In the genomic region with DNA sequence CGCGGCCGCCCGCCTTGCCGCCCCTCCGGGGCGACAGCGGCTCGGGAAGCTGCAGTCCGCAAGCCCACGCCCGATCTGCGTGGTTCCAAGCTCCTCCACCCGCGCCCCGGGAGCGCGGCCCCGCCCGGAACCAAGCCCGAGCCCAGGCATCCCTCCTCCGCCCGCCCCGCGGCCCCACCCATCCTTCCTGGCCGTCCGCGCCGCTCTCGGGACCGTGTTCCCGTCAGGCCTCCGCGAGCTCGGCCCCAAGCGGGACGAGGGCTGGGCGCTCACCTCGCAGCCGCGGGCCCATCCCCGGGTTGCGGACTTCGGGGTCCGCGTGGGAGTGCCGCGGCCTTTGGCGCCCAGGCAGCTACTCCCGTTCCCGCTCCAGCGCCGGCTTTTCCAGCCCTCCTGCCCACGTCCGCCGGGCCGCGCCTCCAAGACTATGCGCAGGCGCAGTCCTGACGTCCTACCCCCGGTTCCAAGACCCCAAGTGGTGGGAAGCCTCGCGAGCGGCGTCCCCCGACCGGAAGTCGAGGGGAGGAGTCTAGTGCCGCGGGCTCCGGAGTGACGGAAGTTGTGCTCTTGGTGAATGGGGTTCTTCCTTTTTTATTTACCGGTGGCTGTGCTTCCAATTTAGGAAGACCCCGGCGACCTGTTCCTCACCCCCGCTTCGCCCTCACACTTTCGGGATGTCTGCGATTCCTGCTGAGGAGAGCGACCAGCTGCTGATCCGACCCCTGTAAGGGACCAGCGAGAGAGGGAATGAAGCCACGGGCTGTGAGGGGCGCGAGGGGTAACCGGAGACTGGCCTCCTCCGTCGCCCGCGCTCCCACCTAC, we compare ENCODE assay signal across 8 cellular contexts. TPM values are rescaled to one million over a fixed set of nuclear protein-coding genes. Genes with fewer than 3 reads are reported as not detected.
DNase-seq lines count a peak whose midpoint lies in the region; ATAC-seq lines count a peak whose summit lies in the region.

A gene (plus strand): TSS at position 555 of the 822 bp plus-strand sequence. CDS start 120 bp downstream, at position 675.
A gene with protein sequence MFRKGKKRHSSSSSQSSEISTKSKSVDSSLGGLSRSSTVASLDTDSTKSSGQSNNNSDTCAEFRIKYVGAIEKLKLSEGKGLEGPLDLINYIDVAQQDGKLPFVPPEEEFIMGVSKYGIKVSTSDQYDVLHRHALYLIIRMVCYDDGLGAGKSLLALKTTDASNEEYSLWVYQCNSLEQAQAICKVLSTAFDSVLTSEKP (minus strand): TSS at position 429 of the 822 bp plus-strand sequence. CDS start 4,831 bp downstream, outside the sequence.

- no peak within 1 kb of the TSS for H3K4me3 Mint-ChIP-seq in activated CD4-positive, alpha-beta T cell treated with anti-CD3 and anti-CD28 coated beads, Interleukin-2, amount 10 ng/mL, durations not matched to agents 7 days and 5 days

- peaks cover 48% of the 10 kb centered on the region for H3K4me1 ChIP-seq in BLaER1

- peak within 1 kb of the TSS; percentile 92 for H3K27ac ChIP-seq in BLaER1

- H3K4me2 ChIP-seq in BLaER1 = peak within 1 kb of the TSS; percentile 97

- peak within 1 kb of the TSS; percentile 94 for H3K4me3 ChIP-seq in BLaER1

- peaks cover 32% of the 10 kb centered on the region for H3K4me1 Mint-ChIP-seq in activated CD4-positive, alpha-beta T cell treated with anti-CD3 and anti-CD28 coated beads, Interleukin-2, amount 10 ng/mL, durations not matched to agents 7 days and 5 days

- H3K36me3 Mint-ChIP-seq in activated CD4-positive, alpha-beta T cell treated with anti-CD3 and anti-CD28 coated beads, Interleukin-2, amount 10 ng/mL, durations not matched to agents 7 days and 5 days (ENCODE audit: low read depth) = peaks cover 24% of the 10 kb centered on the region

- no peaks in the 10 kb centered on the region for H3K27me3 ChIP-seq in BLaER1

- peak; percentile 96 for DNase-seq in NCI-H69 (lab: John Stamatoyannopoulos, UW)
- DNase-seq in activated CD4-positive, alpha-beta T cell treated with anti-CD3 and anti-CD28 coated beads, Interleukin-2, amount 10 ng/mL, durations not matched to agents 7 days and 5 days = peak; percentile 97
- DNase-seq in cortex of kidney (lab: John Stamatoyannopoulos, UW) = peak; percentile 69
- DNase-seq in left kidney (ENCODE audit: low read depth, low spot score) = peak; percentile 99
- DNase-seq in stimulated activated CD4-positive, alpha-beta T cell treated with anti-CD3 and anti-CD28 coated beads, Interleukin-2, amount 100 ng/mL, for 24 hours = peak; percentile 98

- no peaks in the 10 kb centered on the region for H3K9me3 Mint-ChIP-seq in activated CD4-positive, alpha-beta T cell treated with anti-CD3 and anti-CD28 coated beads, Interleukin-2, amount 10 ng/mL, durations not matched to agents 7 days and 5 days

- H3K27me3 Mint-ChIP-seq in activated CD4-positive, alpha-beta T cell treated with anti-CD3 and anti-CD28 coated beads, Interleukin-2, amount 10 ng/mL, durations not matched to agents 7 days and 5 days = no peaks in the 10 kb centered on the region

- no peaks in the 10 kb centered on the region for H3K9me3 ChIP-seq in BLaER1

- POLR2A ChIA-PET in activated CD4-positive, alpha-beta T cell treated with anti-CD3 and anti-CD28 coated beads, Interleukin-2, amount 10 ng/mL, durations not matched to agents 7 days and 5 days (lab: Charles Lee) = interaction anchor here (0.6 to 0.7 kb wide), 2 partner anchors 10 to 360 kb away, joined by 3 read pairs; no protein-coding TSS in a partner anchor

- no peak within 1 kb of the TSS for H3K27ac Mint-ChIP-seq in activated CD4-positive, alpha-beta T cell treated with anti-CD3 and anti-CD28 coated beads, Interleukin-2, amount 10 ng/mL, durations not matched to agents 7 days and 5 days

- H3K36me3 ChIP-seq in BLaER1 = peaks cover 19% of the 10 kb centered on the region

- peak within 1 kb of the TSS; percentile 98 for H3K9ac ChIP-seq in BLaER1

- peak; percentile 80 for ATAC-seq in GM19328 (IDR thresholded peaks at IDR 0.05; ENCODE audit: unreplicated experiment)
- ATAC-seq in HG03520 (IDR thresholded peaks at IDR 0.05; ENCODE audit: unreplicated experiment) = peak; percentile 85

- peaks cover 42% of the 10 kb centered on the region for H4K20me1 ChIP-seq in BLaER1

- CTCF ChIA-PET in activated CD4-positive, alpha-beta T cell treated with anti-CD3 and anti-CD28 coated beads, Interleukin-2, amount 10 ng/mL, durations not matched to agents 7 days and 5 days (lab: Charles Lee) = interaction anchor here (1.0 to 1.3 kb wide), 3 partner anchors 9 to 12 kb away, joined by 3 to 6 read pairs (median 4); no protein-coding TSS in a partner anchor

RNA-seq across cellular contexts. Expression of the first gene that starts in this region (rescaled TPM):
- 10 to 100 TPM; 46.9 to 58.2 TPM for total RNA-seq in activated CD4-positive, alpha-beta T cell treated with anti-CD3 and anti-CD28 coated beads, Interleukin-2, amount 10 ng/mL, durations not matched to agents 7 days and 5 days

RNA-seq across cellular contexts. Expression of the second gene that starts in this region (rescaled TPM):
- 100 to 1,000 TPM in 1 of 2 experiments, 10 to 100 TPM in 1; 93.9 to 104 TPM for total RNA-seq in activated CD4-positive, alpha-beta T cell treated with anti-CD3 and anti-CD28 coated beads, Interleukin-2, amount 10 ng/mL, durations not matched to agents 7 days and 5 days

Comparison
In these comparisons a context has a peak if more than half of its experiments do, and no peak if none do; other contexts are left out.
1. Peak in every context shown above with its lines: DNase-seq, ATAC-seq, H3K4me3 ChIP-seq and H3K27ac ChIP-seq.